In genomic region chr5:102959055-102959454, GRCh38 we compare ENCODE assay signal across 11 cellular contexts.
DNase-seq lines count a peak whose midpoint lies in the region; ATAC-seq, FAIRE-seq and TF ChIP-seq lines count a peak whose summit lies in the region.
"Had no signal": no experiment of that assay in that cellular context is flagged by ENCODE, and none has a peak within 500 bp of the region (broad histone marks: within the 10 kb centered on the region; RNA-seq: fewer than 3 reads in every experiment).

No MANE protein-coding gene starts in this region.

- no peak for DNase-seq in Right ventricle myocardium superior
- DNase-seq in right atrium auricular region (ENCODE audit: low spot score) = no peak
- DNase-seq in RPMI7951 (ENCODE audit: low read depth) = peak; percentile 91
- DNase-seq in fibroblast of the conjunctiva (ENCODE audit: low read depth) = peak; percentile 69
- peak; percentile 39 for DNase-seq in urothelium cell line (ENCODE audit: low spot score)
- DNase-seq in anterior cingulate cortex (lab: John Stamatoyannopoulos, UW) = no peak
- no peak for DNase-seq in BE2C
- no peak for DNase-seq in naive thymus-derived CD4-positive, alpha-beta T cell
- DNase-seq: stomach had no signal

- H3K27ac ChIP-seq in right atrium auricular region = peak overlapping the region in 1 of 2 donors; percentile 68
- no peak overlapping the region for H3K27ac ChIP-seq in naive thymus-derived CD4-positive, alpha-beta T cell (ENCODE audit: low read depth, low read length)
- H3K27ac ChIP-seq: C4-2B, stomach had no signal

- POLR2A ChIA-PET in naive thymus-derived CD4-positive, alpha-beta T cell (lab: Charles Lee) = no interaction called here

- peak; percentile 38 for ATAC-seq in Right ventricle myocardium superior (ENCODE audit: poor library complexity)
- ATAC-seq in naive thymus-derived CD4-positive, alpha-beta T cell = no peak

- H3K36me3 Mint-ChIP-seq in naive thymus-derived CD4-positive, alpha-beta T cell = peaks cover 0 to 10% (median 4%) of the 10 kb centered on the region in 5 donors

- H3K27me3 ChIP-seq in right atrium auricular region = no peaks in the 10 kb centered on the region
- no peaks in the 10 kb centered on the region for H3K27me3 ChIP-seq in BE2C
- no peaks in the 10 kb centered on the region for H3K27me3 ChIP-seq in naive thymus-derived CD4-positive, alpha-beta T cell (ENCODE audit: control insufficient read depth in 2 of 2, insufficient read depth in 2 of 2, low read length in 2 of 2)
- H3K27me3 ChIP-seq: stomach had no signal

- H3K4me3 ChIP-seq in right atrium auricular region = no peak overlapping the region
- H3K4me3 ChIP-seq in BE2C (ENCODE audit: low read depth, low read length) = no peak overlapping the region
- no peak overlapping the region for H3K4me3 ChIP-seq in naive thymus-derived CD4-positive, alpha-beta T cell (ENCODE audit: low read length)
- H3K4me3 ChIP-seq: lung, stomach had no signal

- peaks cover 0 to 5% (median 2%) of the 10 kb centered on the region in 7 donors for H3K4me1 Mint-ChIP-seq in naive thymus-derived CD4-positive, alpha-beta T cell

- H3K36me3 ChIP-seq in right atrium auricular region = peaks cover 56% of the 10 kb centered on the region
- no peaks in the 10 kb centered on the region for H3K36me3 ChIP-seq in BE2C
- H3K36me3 ChIP-seq in naive thymus-derived CD4-positive, alpha-beta T cell (ENCODE audit: control insufficient read depth in 2 of 3, insufficient read depth in 3 of 3, low read length in 3 of 3) = no peaks in the 10 kb centered on the region

- TF ChIP-seq CTCF in right atrium auricular region (IDR thresholded peaks at IDR 0.05) (no peak), BE2C (IDR thresholded peaks at IDR 0.05; ENCODE audit: low read depth, low read length) (no peak)

- no peak overlapping the region for H3K27ac Mint-ChIP-seq in naive thymus-derived CD4-positive, alpha-beta T cell

- no peaks in the 10 kb centered on the region for H3K9me3 Mint-ChIP-seq in naive thymus-derived CD4-positive, alpha-beta T cell

- intact Hi-C loops in Right ventricle myocardium superior (cut with DNase I) = no loop called here
- intact Hi-C loops in naive thymus-derived CD4-positive, alpha-beta T cell (cut with micrococcal nuclease) = loop anchor here in 1 of 2 donors (10.0 kb wide), 1 partner anchor 254 kb away; no protein-coding TSS in a partner anchor

- peaks cover 0 to 18% of the 10 kb centered on the region in 2 donors for H3K4me1 ChIP-seq in right atrium auricular region
- no peaks in the 10 kb centered on the region for H3K4me1 ChIP-seq in BE2C
- H3K4me1 ChIP-seq in naive thymus-derived CD4-positive, alpha-beta T cell (ENCODE audit: control insufficient read depth in 2 of 2, insufficient read depth in 2 of 2, low read length in 2 of 2) = no peaks in the 10 kb centered on the region

- no peak overlapping the region for H3K4me3 Mint-ChIP-seq in naive thymus-derived CD4-positive, alpha-beta T cell

- FAIRE-seq in urothelium cell line (lab: Jason Lieb, UNC) = no peak

- CTCF ChIA-PET in naive thymus-derived CD4-positive, alpha-beta T cell (lab: Charles Lee) = no interaction called here

- no peaks in the 10 kb centered on the region for H3K27me3 Mint-ChIP-seq in naive thymus-derived CD4-positive, alpha-beta T cell

- H3K9me3 ChIP-seq in right atrium auricular region = no peaks in the 10 kb centered on the region
- H3K9me3 ChIP-seq in BE2C = no peaks in the 10 kb centered on the region
- no peaks in the 10 kb centered on the region for H3K9me3 ChIP-seq in naive thymus-derived CD4-positive, alpha-beta T cell (ENCODE audit: control insufficient read depth in 2 of 3, low read length in 3 of 3)
- H3K9me3 ChIP-seq: stomach had no signal

Comparison
In these comparisons a context has a peak if more than half of its experiments do, and no peak if none do; other contexts are left out.
1. DNase-seq: peak in RPMI7951 (single experiment), fibroblast of the conjunctiva (single experiment) and urothelium cell line (single experiment); none in Right ventricle myocardium superior (single experiment), right atrium auricular region (single experiment), anterior cingulate cortex (0 of 58), BE2C (single experiment) and naive thymus-derived CD4-positive, alpha-beta T cell (0 of 9).